ENCODE assay signal across 32 cellular contexts in genomic region chr11:132367293-132367692, GRCh38.
DNase-seq lines count a peak whose midpoint lies in the region; ATAC-seq, FAIRE-seq and TF ChIP-seq lines count a peak whose summit lies in the region.
"Had no signal": no experiment of that assay in that cellular context is flagged by ENCODE, and none has a peak within 500 bp of the region (broad histone marks: within the 10 kb centered on the region; RNA-seq: fewer than 3 reads in every experiment).

No MANE protein-coding gene starts in this region.

- CTCF ChIA-PET in HepG2 (lab: Yijun Ruan, JAX; ENCODE audit: low intra/inter-chr PET ratio, low total read pairs) (no interaction called here), A549 (lab: Yijun Ruan, JAX) (no interaction called here), IMR-90 (lab: Yijun Ruan, JAX) (no interaction called here)

- no peaks in the 10 kb centered on the region for H3K36me3 ChIP-seq in HepG2 (replicated peaks in 1 of 2; ENCODE audit: control insufficient read depth in 1 of 2, insufficient read depth in 2 of 2, low read length in 2 of 2)
- no peaks in the 10 kb centered on the region for H3K36me3 ChIP-seq in right lobe of liver
- no peaks in the 10 kb centered on the region for H3K36me3 ChIP-seq in IMR-90 (ENCODE audit: control insufficient read depth, insufficient read depth, low read length)
- H3K36me3 ChIP-seq in left lung, result no peaks in the 10 kb centered on the region
- H3K36me3 ChIP-seq: BE2C; BLaER1; BLaER1 treated with 17β-estradiol and CSF1 and Interleukin-3, amounts not matched to agents 10 nM and 100 nM had no signal

- TF ChIP-seq CTCF in HepG2 (CRISPR knock-in tag; IDR thresholded peaks at IDR 0.05) (no peak), right lobe of liver (IDR thresholded peaks at IDR 0.05) (no peak), A549 (IDR thresholded peaks at IDR 0.05) (no peak), IMR-90 (conservative IDR thresholded peaks at IDR 0.05; ENCODE audit: low read depth, low read length) (no peak), left lung (IDR thresholded peaks at IDR 0.05) (no peak)

- H3K23ac ChIP-seq in IMR-90 (ENCODE audit: low read depth, low read length), result no peak overlapping the region

- FAIRE-seq in HepG2 (lab: Jason Lieb, UNC), result no peak
- no peak for FAIRE-seq in A549 (lab: Jason Lieb, UNC)
- no peak for FAIRE-seq in HTR-8/SVneo (lab: Jason Lieb, UNC)
- FAIRE-seq: A204.1, D721Med had no signal

- no peak for DNase-seq in HepG2 (ENCODE audit: low spot score)
- DNase-seq in right lobe of liver, result no peak
- DNase-seq in A549 (ENCODE audit: low read depth in 1 of 2, low spot score in 1 of 2), result no peak
- DNase-seq in IMR-90, result no peak
- no peak for DNase-seq in HTR-8/SVneo (ENCODE audit: insufficient read length, low spot score)
- no peak for DNase-seq in left lung
- DNase-seq: 8988T; ACHN; AML-193; BE2C; C1 segment of cervical spinal cord; Caco-2; Calu3; CD4-positive, alpha-beta memory T cell; CD4-positive, alpha-beta T cell; CD4-positive, CD25-positive, alpha-beta regulatory T cell; CD8-positive, alpha-beta memory T cell; CD8-positive, alpha-beta T cell; COR-L47; DMS 273 treated with DMSO at 0.1 percent for 48 hours; DMS153; DMS53; DMS79; DMS79 treated with DMSO at 0.1 percent for 48 hours; DND-41; EL had no signal

- H3K27ac ChIP-seq in HepG2 (ENCODE audit: extremely low read length, insufficient read depth, low read length), result no peak overlapping the region
- H3K27ac ChIP-seq in right lobe of liver, result no peak overlapping the region
- H3K27ac ChIP-seq in A549, result no peak overlapping the region
- H3K27ac ChIP-seq in IMR-90 (ENCODE audit: insufficient read depth, low read length), result no peak overlapping the region
- H3K27ac ChIP-seq in left lung, result no peak overlapping the region
- H3K27ac ChIP-seq: 22Rv1; BLaER1; BLaER1 treated with 17β-estradiol and CSF1 and Interleukin-3, amounts not matched to agents 10 nM and 100 nM; C4-2B had no signal

- H2AK9ac ChIP-seq in IMR-90 (replicated peaks; ENCODE audit: low read depth, low read length, poor library complexity), result no peak overlapping the region

- no peak for TF ChIP-seq EP300 in HepG2 (IDR thresholded peaks at IDR 0.05; ENCODE audit: low read depth in 2 of 2, low read length in 2 of 2)
- no peak for TF ChIP-seq EP300 in HepG2 (CRISPR knock-in tag; IDR thresholded peaks at IDR 0.05; ENCODE audit: borderline replicate concordance)
- no peak for TF ChIP-seq EP300 in A549 (IDR thresholded peaks at IDR 0.05)

- H3K4ac ChIP-seq in IMR-90 (ENCODE audit: low read depth, low read length), result no peak overlapping the region

- 0% methylated on average over 3 of the region's 3 CpGs for WGBS in HepG2 (ENCODE audit: low lambda C conversion rate)
- 65% methylated on average over 3 of the region's 3 CpGs for WGBS in right lobe of liver (ENCODE audit: insufficient coverage, low coverage, low lambda C conversion rate, missing lambda C conversion rate)
- 22% methylated on average over 3 of the region's 3 CpGs for WGBS in A549 (ENCODE audit: missing lambda C conversion rate)
- no CpG with 5 or more reads among the region's 3 CpGs for WGBS in IMR-90 (ENCODE audit: extremely low coverage in 2 of 2, insufficient read length in 1 of 2), 2 experiments

- no peak overlapping the region for H3K14ac ChIP-seq in IMR-90 (replicated peaks; ENCODE audit: low read depth, low read length)

- no peak for ATAC-seq in HepG2
- no peak for ATAC-seq in right lobe of liver
- no peak for ATAC-seq in A549
- no peak for ATAC-seq in IMR-90 (ENCODE audit: low read depth)
- ATAC-seq in left lung, result no peak
- ATAC-seq: CD8-positive, alpha-beta T cell had no signal

- H3K4me1 ChIP-seq in HepG2 (ENCODE audit: insufficient read depth, low read length) (no peaks in the 10 kb centered on the region), right lobe of liver (peaks cover 0 to under 1% (median 0%) of the 10 kb centered on the region in 4 donors), A549 (no peaks in the 10 kb centered on the region), IMR-90 (ENCODE audit: control insufficient read depth, insufficient read depth, low read length) (no peaks in the 10 kb centered on the region), left lung (no peaks in the 10 kb centered on the region)
- H3K4me1 ChIP-seq: BE2C; BLaER1; BLaER1 treated with 17β-estradiol and CSF1 and Interleukin-3, amounts not matched to agents 10 nM and 100 nM; Caco-2 had no signal

- no peak overlapping the region for H3K56ac ChIP-seq in IMR-90 (ENCODE audit: extremely low read depth, insufficient read depth, low read length)

- no peak overlapping the region for H3K4me3 ChIP-seq in HepG2 (replicated peaks in 1 of 3; ENCODE audit: insufficient read depth in 1 of 3, low read depth in 2 of 3, low read length in 3 of 3)
- H3K4me3 ChIP-seq in right lobe of liver, result no peak overlapping the region
- no peak overlapping the region for H3K4me3 ChIP-seq in A549
- H3K4me3 ChIP-seq in IMR-90 (ENCODE audit: insufficient read depth, low read depth, low read length), result no peak overlapping the region
- H3K4me3 ChIP-seq in left lung, result no peak overlapping the region
- H3K4me3 ChIP-seq: BLaER1; BLaER1 treated with 17β-estradiol and CSF1 and Interleukin-3, amounts not matched to agents 10 nM and 100 nM had no signal

- H2BK120ac ChIP-seq in IMR-90 (ENCODE audit: low read depth, low read length), result no peak overlapping the region

- no peak overlapping the region for H3K4me2 ChIP-seq in HepG2 (ENCODE audit: low read depth, low read length)
- no peak overlapping the region for H3K4me2 ChIP-seq in A549
- no peak overlapping the region for H3K4me2 ChIP-seq in IMR-90 (ENCODE audit: low read depth, low read length)
- H3K4me2 ChIP-seq: BLaER1; BLaER1 treated with 17β-estradiol and CSF1 and Interleukin-3, amounts not matched to agents 10 nM and 100 nM had no signal

- TF ChIP-seq POLR2A in HepG2 (IDR thresholded peaks at IDR 0.05; ENCODE audit: insufficient read depth in 1 of 2, low read depth in 2 of 2, low read length in 2 of 2) (no peak), right lobe of liver (IDR thresholded peaks at IDR 0.05) (no peak), A549 (IDR thresholded peaks at IDR 0.05; ENCODE audit: low read length) (no peak), IMR-90 (IDR thresholded peaks at IDR 0.05; ENCODE audit: low read depth, low read length) (no peak)

- no peak overlapping the region for H2AFZ ChIP-seq in HepG2 (ENCODE audit: low read length)
- no peak overlapping the region for H2AFZ ChIP-seq in IMR-90 (replicated peaks; ENCODE audit: low read length, poor library complexity)

- no peak overlapping the region for H2BK20ac ChIP-seq in IMR-90 (ENCODE audit: low read depth, low read length)

- no peak overlapping the region for H3K18ac ChIP-seq in IMR-90 (ENCODE audit: low read depth, low read length)

- no peak overlapping the region for H4K8ac ChIP-seq in IMR-90 (ENCODE audit: low read depth in 2 of 2, low read length in 2 of 2)

- H4K5ac ChIP-seq in IMR-90 (ENCODE audit: low read depth, low read length), result no peak overlapping the region

- H3K9me3 ChIP-seq in HepG2 (ENCODE audit: low read length) (peaks cover 31% of the 10 kb centered on the region), right lobe of liver (no peaks in the 10 kb centered on the region), A549 (no peaks in the 10 kb centered on the region), IMR-90 (ENCODE audit: control insufficient read depth, insufficient read depth, low read length) (no peaks in the 10 kb centered on the region), left lung (peaks cover 0 to 3% of the 10 kb centered on the region in 2 donors)
- H3K9me3 ChIP-seq: BE2C; BLaER1; BLaER1 treated with 17β-estradiol and CSF1 and Interleukin-3, amounts not matched to agents 10 nM and 100 nM; Caco-2 had no signal

- BruUV-seq in HepG2 (replicated peaks; lab: Mats Ljungman, UMichigan), result no TSS peak
- no TSS peak for BruUV-seq in IMR-90 (replicated peaks; lab: Mats Ljungman, UMichigan)

- H2BK15ac ChIP-seq in IMR-90 (ENCODE audit: low read depth, low read length), result no peak overlapping the region

- H4K91ac ChIP-seq in IMR-90 (ENCODE audit: insufficient read depth, low read depth, low read length), result no peak overlapping the region

- H3K9ac ChIP-seq in HepG2 (ENCODE audit: insufficient read depth, low read depth, low read length) (no peak overlapping the region), IMR-90 (ENCODE audit: low read depth, low read length) (no peak overlapping the region)
- H3K9ac ChIP-seq: BLaER1; BLaER1 treated with 17β-estradiol and CSF1 and Interleukin-3, amounts not matched to agents 10 nM and 100 nM had no signal

- intact Hi-C loops in HepG2 (cut with micrococcal nuclease; ENCODE audit: unreplicated experiment), result no loop called here
- intact Hi-C loops in right lobe of liver (cut with DNase I), result no loop called here
- intact Hi-C loops in IMR-90 (cut with micrococcal nuclease), result loop anchor here (10.0 kb wide), 1 partner anchor 222 kb away; no protein-coding TSS in a partner anchor
- intact Hi-C loops in left lung (cut with DNase I), result no loop called here

- H3K27me3 ChIP-seq in HepG2 (ENCODE audit: control insufficient read depth in 1 of 2, insufficient read depth in 2 of 2, low read length in 2 of 2) (no peaks in the 10 kb centered on the region), right lobe of liver (no peaks in the 10 kb centered on the region), IMR-90 (ENCODE audit: control insufficient read depth, insufficient read depth, low read length) (no peaks in the 10 kb centered on the region), left lung (no peaks in the 10 kb centered on the region)
- H3K27me3 ChIP-seq: BE2C; BLaER1; BLaER1 treated with 17β-estradiol and CSF1 and Interleukin-3, amounts not matched to agents 10 nM and 100 nM had no signal

- TF ChIP-seq RAD21 in HepG2 (CRISPR knock-in tag; IDR thresholded peaks at IDR 0.05) (no peak), A549 (conservative IDR thresholded peaks at IDR 0.05 in 1 of 2, IDR thresholded peaks at IDR 0.05 in 1 of 2) (no peak), IMR-90 (IDR thresholded peaks at IDR 0.05; ENCODE audit: low read length) (no peak)

- no peaks in the 10 kb centered on the region for H3K9me1 ChIP-seq in IMR-90 (ENCODE audit: insufficient read depth, low read length)

- in situ Hi-C loops in HepG2 (cut with HindIII; ENCODE audit: extremely low pct_ligation_motif_present, low pct_unique_long_range_greater_than_20kb) (no loop called here), IMR-90 (cut with MboI; ENCODE audit: low sequenced_read_pairs) (no loop called here)

- dilution Hi-C loops in IMR-90 (cut with HindIII; ENCODE audit: low sequenced_read_pairs, unreplicated experiment), result no loop called here

- H3K79me2 ChIP-seq in HepG2 (ENCODE audit: insufficient read depth, low read length), result no peaks in the 10 kb centered on the region

- POLR2A ChIA-PET in HepG2 (lab: Yijun Ruan, JAX), result no interaction called here
- POLR2A ChIA-PET in A549 (lab: Yijun Ruan, JAX), result no interaction called here
- POLR2A ChIA-PET in IMR-90 (lab: Charles Lee; ENCODE audit: unreplicated experiment), result no interaction called here

- no peak overlapping the region for H2AK5ac ChIP-seq in IMR-90 (ENCODE audit: low read depth, low read length)

- H3K79me1 ChIP-seq in IMR-90 (ENCODE audit: low read depth in 1 of 2, low read length in 2 of 2), result no peaks in the 10 kb centered on the region

- H4K20me1 ChIP-seq in HepG2 (ENCODE audit: insufficient read depth, low read length) (no peaks in the 10 kb centered on the region), IMR-90 (ENCODE audit: insufficient read depth, low read length) (no peaks in the 10 kb centered on the region)
- H4K20me1 ChIP-seq: BLaER1; BLaER1 treated with 17β-estradiol and CSF1 and Interleukin-3, amounts not matched to agents 10 nM and 100 nM had no signal

- no peak overlapping the region for H2BK5ac ChIP-seq in IMR-90 (ENCODE audit: low read depth, low read length, poor library complexity, severe bottlenecking)

Comparison
In these comparisons a context has a peak if more than half of its experiments do, and no peak if none do; other contexts are left out.
1. Of the 38 proteins assayed by ChIP-seq in both HepG2 and A549: peak only in HepG2: none; only in A549: none; in both: MAFK; in neither: 37.